ENCODE assay signal across 1 cellular context in genomic region chr6:73653571-73654424, GRCh38.
A peak's percentile ranks its signal among the peaks of the same experiment; 100 is the strongest.
TF ChIP-seq lines count a peak whose summit lies in the region.

Gene SLC17A5 (minus strand): TSS chr6:73653992. CDS start chr6:73653886, 106 bp downstream.

TF ChIP-seq in HepG2, 621 proteins besides CTCF, POLR2A, EP300 and RAD21 (continued from another document):
- no peak for TF ChIP-seq AFF4 (CRISPR knock-in tag; IDR thresholded peaks at IDR 0.05)
- TF ChIP-seq ZFP36L1 (CRISPR knock-in tag; IDR thresholded peaks at IDR 0.05), result peak; percentile 86
- peak; percentile 46; the same call in 1 of the 2 replicates for TF ChIP-seq CREM (IDR thresholded peaks at IDR 0.05)
- no peak for TF ChIP-seq CREM (CRISPR knock-in tag; IDR thresholded peaks at IDR 0.05)
- 0 out of 2 replicates have a peak, but pooled peaks have one; percentile 11 for TF ChIP-seq HOXD1 (CRISPR knock-in tag; IDR thresholded peaks at IDR 0.05)
- TF ChIP-seq ZNF567 (CRISPR knock-in tag; IDR thresholded peaks at IDR 0.05; ENCODE audit: borderline replicate concordance), result peak; percentile 65; the same call in 1 of the 2 replicates
- 0 out of 2 replicates have a peak, but pooled peaks have one; percentile 57 for TF ChIP-seq ZNF343 (CRISPR knock-in tag; IDR thresholded peaks at IDR 0.05)
- TF ChIP-seq ZNF136 (CRISPR knock-in tag; IDR thresholded peaks at IDR 0.05; ENCODE audit: low read depth), result peak; percentile 72; the same call in 1 of the 2 replicates
- peak; percentile 69; the same call in 1 of the 2 replicates for TF ChIP-seq ZBTB20 (CRISPR knock-in tag; IDR thresholded peaks at IDR 0.05; ENCODE audit: borderline replicate concordance, low read depth)
- peak; percentile 75 for TF ChIP-seq ZMYM2 (CRISPR knock-in tag; IDR thresholded peaks at IDR 0.05)
- TF ChIP-seq ZNF768 (CRISPR knock-in tag; IDR thresholded peaks at IDR 0.05), result peak; percentile 34; the same call in 1 of the 2 replicates
- TF ChIP-seq ZNF460 (CRISPR knock-in tag; IDR thresholded peaks at IDR 0.05; ENCODE audit: borderline replicate concordance), result no peak
- peak; percentile 85 for TF ChIP-seq TFE3 (CRISPR knock-in tag; IDR thresholded peaks at IDR 0.05)
- TF ChIP-seq KMT2A (CRISPR knock-in tag; IDR thresholded peaks at IDR 0.05), result peak; percentile 26; the same call in 1 of the 2 replicates
- TF ChIP-seq ZNF780A (CRISPR knock-in tag; IDR thresholded peaks at IDR 0.05), result no peak
TF ChIP-seq in HepG2: peak in this region for 228.
